Comparison of ENCODE assay signal across 11 cellular contexts in the genomic region with DNA sequence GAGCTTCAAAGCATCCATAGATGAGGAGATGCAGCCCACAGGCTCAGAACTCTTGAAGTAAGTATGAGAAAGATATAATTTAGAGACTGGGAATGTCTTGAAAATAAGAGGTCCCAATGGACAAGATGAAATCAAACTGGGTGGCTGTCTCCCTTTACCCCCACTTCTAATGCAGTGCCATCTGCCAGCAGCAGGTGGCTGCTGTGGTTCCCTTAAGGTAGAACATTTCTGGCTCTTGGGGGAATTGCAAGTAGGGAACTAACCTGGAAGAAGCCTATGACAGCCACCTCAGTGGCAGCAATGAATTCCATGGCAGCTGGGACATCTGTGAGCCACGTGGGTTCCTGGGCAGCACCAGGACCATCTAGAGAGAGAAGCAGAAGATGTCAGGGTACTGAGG. TPM values are rescaled to one million over a fixed set of nuclear protein-coding genes. Genes with fewer than 3 reads are reported as not detected.
DNase-seq lines count a peak whose midpoint lies in the region; ATAC-seq and TF ChIP-seq lines count a peak whose summit lies in the region.
"Had no signal": no experiment of that assay in that cellular context is flagged by ENCODE, and none has a peak within 500 bp of the region (broad histone marks: within the 10 kb centered on the region; RNA-seq: fewer than 3 reads in every experiment).

No MANE protein-coding gene starts in this region.

- H3K27me3 ChIP-seq in BJ (ENCODE audit: control insufficient read depth, insufficient read depth, low read length) (no peaks in the 10 kb centered on the region), endodermal cell (ENCODE audit: control insufficient read depth, insufficient read depth, low read length, poor library complexity, severe bottlenecking) (no peaks in the 10 kb centered on the region)

- no peak for DNase-seq in BJ (ENCODE audit: low read depth)
- no peak for DNase-seq in GM13977 (ENCODE audit: low spot score)
- DNase-seq in NCI-H2171 (lab: John Stamatoyannopoulos, UW), result peak; percentile 24
- DNase-seq in endodermal cell, result peak; percentile 79
- DNase-seq in NCI-H510A (lab: John Stamatoyannopoulos, UW), result no peak
- DNase-seq in caudate nucleus (lab: John Stamatoyannopoulos, UW), result no peak
- DNase-seq in activated CD4-positive, CD25-positive, alpha-beta regulatory T cell (lab: John Stamatoyannopoulos, UW), result no peak
- DNase-seq: EL, NCI-H187 had no signal

- no peaks in the 10 kb centered on the region for H3K9me3 Mint-ChIP-seq in endodermal cell

- in situ Hi-C loops in GM13977 (cut with MboI; ENCODE audit: low pct_unique_long_range_greater_than_20kb, low sequenced_read_pairs, unreplicated experiment), result no loop called here

- no peak for ATAC-seq in HG03565 (IDR thresholded peaks at IDR 0.05; ENCODE audit: unreplicated experiment)

- H3K4me3 Mint-ChIP-seq in endodermal cell, result no peak overlapping the region

- no peak overlapping the region for H3K27ac Mint-ChIP-seq in endodermal cell

- H3K27ac ChIP-seq in endodermal cell (ENCODE audit: low read depth, low read length) (no peak overlapping the region), caudate nucleus (ENCODE audit: low read depth, low read length) (no peak overlapping the region)

- peaks cover 14% of the 10 kb centered on the region for H3K4me1 Mint-ChIP-seq in endodermal cell

- CTCF ChIA-PET in BJ (lab: Yijun Ruan, JAX), result interaction anchor here (1.3 to 2.6 kb wide), 2 partner anchors 58 to 88 kb away, joined by 3 to 9 read pairs; no protein-coding TSS in a partner anchor

- no peaks in the 10 kb centered on the region for H3K36me3 Mint-ChIP-seq in endodermal cell (ENCODE audit: low read depth)

- no peaks in the 10 kb centered on the region for H3K27me3 Mint-ChIP-seq in endodermal cell (ENCODE audit: insufficient read depth)

- H3K9me3 ChIP-seq in endodermal cell (ENCODE audit: control insufficient read depth, low read length), result no peaks in the 10 kb centered on the region

- TF ChIP-seq CTCF in BJ (IDR thresholded peaks at IDR 0.05; ENCODE audit: insufficient read depth, low read depth, low read length) (peak; percentile 8; the same call in 1 of the 2 replicates), GM13977 (IDR thresholded peaks at IDR 0.05; ENCODE audit: extremely low read depth, insufficient read depth, missing control alignments) (peak; percentile 42), endodermal cell (conservative IDR thresholded peaks at IDR 0.05) (peak; percentile 82)

- 71 to 100% methylated on average over 1 of the region's 1 CpG for WGBS in endodermal cell (ENCODE audit: insufficient coverage in 1 of 2, insufficient read length in 1 of 2), 2 experiments

- H3K36me3 ChIP-seq in BJ (ENCODE audit: control insufficient read depth, insufficient read depth, low read length) (no peaks in the 10 kb centered on the region), endodermal cell (ENCODE audit: control insufficient read depth, insufficient read depth, low read length) (no peaks in the 10 kb centered on the region)

- H3K4me3 ChIP-seq in BJ (ENCODE audit: low read depth, low read length) (no peak overlapping the region), endodermal cell (ENCODE audit: low read length) (no peak overlapping the region)

- POLR2A ChIA-PET in BJ (lab: Charles Lee), result no interaction called here

- H3K4me1 ChIP-seq in endodermal cell (ENCODE audit: control insufficient read depth, insufficient read depth, low read length), result no peaks in the 10 kb centered on the region

- H3K9ac ChIP-seq in endodermal cell (ENCODE audit: extremely low read depth, low read length, poor library complexity, severe bottlenecking), result no peak overlapping the region

RNA-seq across cellular contexts. Expression of gene ERP27, which starts 0.6 kb away (rescaled TPM):
- polyA plus RNA-seq in BJ (2011; rRNA removed), result 0.66 and 0.93 TPM in 2 replicates
- not detected in 2 replicates for polyA minus RNA-seq in BJ (2011; rRNA and poly(A)+ RNA removed)
- total RNA-seq in endodermal cell, result under 1 TPM; 0.15 to 0.22 TPM
- polyA plus RNA-seq in endodermal cell (2013, experiment 1 of 2), result 0.11 TPM
- polyA plus RNA-seq in endodermal cell (2013, experiment 2 of 2), result not detected

RNA-seq across cellular contexts. Expression of gene ARHGDIB, which starts 23.7 kb away (rescaled TPM):
- polyA plus RNA-seq in BJ (2011; rRNA removed), result 22.7 and 31.7 TPM in 2 replicates
- 7.7 and 13.2 TPM in 2 replicates for polyA minus RNA-seq in BJ (2011; rRNA and poly(A)+ RNA removed)
- under 1 TPM; 0.66 to 0.95 TPM for total RNA-seq in endodermal cell
- 3.0 TPM for polyA plus RNA-seq in endodermal cell (2013, experiment 1 of 2)
- polyA plus RNA-seq in endodermal cell (2013, experiment 2 of 2), result 2.3 TPM

RNA-seq across cellular contexts. Expression of gene PDE6H, which starts 35.2 kb away (rescaled TPM):
- not detected in 2 replicates for polyA plus RNA-seq in BJ (2011; rRNA removed)
- polyA minus RNA-seq in BJ (2011; rRNA and poly(A)+ RNA removed), result not detected in 2 replicates
- total RNA-seq in endodermal cell, result not detected
- polyA plus RNA-seq in endodermal cell (2013, experiment 1 of 2), result not detected
- not detected for polyA plus RNA-seq in endodermal cell (2013, experiment 2 of 2)
- total RNA-seq: liver had no signal
- polyA plus RNA-seq: liver had no signal

RNA-seq across cellular contexts. Expression of gene MGP, which starts 52.0 kb away (rescaled TPM):
- 116 and 193 TPM in 2 replicates for polyA plus RNA-seq in BJ (2011; rRNA removed)
- 18.9 and 20.6 TPM in 2 replicates for polyA minus RNA-seq in BJ (2011; rRNA and poly(A)+ RNA removed)
- not detected for total RNA-seq in endodermal cell
- polyA plus RNA-seq in endodermal cell (2013, experiment 1 of 2), result 1.2 TPM
- not detected for polyA plus RNA-seq in endodermal cell (2013, experiment 2 of 2)

Comparison
In these comparisons a context has a peak if more than half of its experiments do, and no peak if none do; other contexts are left out.
1. DNase-seq: peak in NCI-H2171 (single experiment) and endodermal cell (single experiment); none in BJ (single experiment), GM13977 (single experiment), NCI-H510A (single experiment), caudate nucleus (0 of 61) and activated CD4-positive, CD25-positive, alpha-beta regulatory T cell (0 of 4).
2. CTCF ChIP-seq: peak in every context shown above with its lines; median percentile 82 in endodermal cell; 42 in GM13977; 8 in BJ.